19 cellular contexts compared by ENCODE assay signal in genomic region chr5:112351225-112351624, GRCh38.
DNase-seq lines count a peak whose midpoint lies in the region; ATAC-seq and TF ChIP-seq lines count a peak whose summit lies in the region.
"Had no signal": no experiment of that assay in that cellular context is flagged by ENCODE, and none has a peak within 500 bp of the region (broad histone marks: within the 10 kb centered on the region; RNA-seq: fewer than 3 reads in every experiment).

No MANE protein-coding gene starts in this region.

- TF ChIP-seq CTCF in left ventricle myocardium inferior (IDR thresholded peaks at IDR 0.05; ENCODE audit: borderline replicate concordance) (no peak), parathyroid adenoma (IDR thresholded peaks at IDR 0.05) (no peak), gastrocnemius medialis (IDR thresholded peaks at IDR 0.05 in 4 of 5, conservative IDR thresholded peaks at IDR 0.05 in 1 of 5) (no peak)

- TF ChIP-seq POLR2A in gastrocnemius medialis (IDR thresholded peaks at IDR 0.05), result no peak

- no peak overlapping the region for H3K9ac ChIP-seq in parathyroid adenoma
- H3K9ac ChIP-seq: BLaER1, GM23248 had no signal

- no peak for DNase-seq in left ventricle myocardium inferior
- DNase-seq in left cardiac atrium, result no peak
- no peak for DNase-seq in gastrocnemius medialis
- DNase-seq in NCI-H2196 (lab: John Stamatoyannopoulos, UW; ENCODE audit: unreplicated experiment), result no peak
- DNase-seq: Caco-2; CD4-positive, CD25-positive, alpha-beta regulatory T cell; CD8-positive, alpha-beta T cell; DMS153; DMS79; EL; GF-D8; GM23248; H7; HCEC 1CT had no signal

- no peaks in the 10 kb centered on the region for H3K27me3 ChIP-seq in left ventricle myocardium inferior (ENCODE audit: low read depth)
- H3K27me3 ChIP-seq in parathyroid adenoma (ENCODE audit: control insufficient read depth, insufficient read depth, low read length), result no peaks in the 10 kb centered on the region
- no peaks in the 10 kb centered on the region for H3K27me3 ChIP-seq in gastrocnemius medialis
- H3K27me3 ChIP-seq: BLaER1 had no signal

- H2AFZ ChIP-seq in parathyroid adenoma, result no peak overlapping the region
- H2AFZ ChIP-seq: GM23248 had no signal

- H3K4me1 ChIP-seq in left ventricle myocardium inferior (peaks cover 43% of the 10 kb centered on the region), parathyroid adenoma (peaks cover 40% of the 10 kb centered on the region), gastrocnemius medialis (no peaks in the 10 kb centered on the region)
- H3K4me1 ChIP-seq: Caco-2 had no signal

- H3K36me3 ChIP-seq in left ventricle myocardium inferior (no peaks in the 10 kb centered on the region), parathyroid adenoma (ENCODE audit: control insufficient read depth, insufficient read depth, low read length) (no peaks in the 10 kb centered on the region), gastrocnemius medialis (no peaks in the 10 kb centered on the region)
- H3K36me3 ChIP-seq: BLaER1 had no signal

- H3K9me3 ChIP-seq in left ventricle myocardium inferior (replicated peaks) (no peaks in the 10 kb centered on the region), parathyroid adenoma (ENCODE audit: control insufficient read depth, low read length) (no peaks in the 10 kb centered on the region), gastrocnemius medialis (no peaks in the 10 kb centered on the region)
- H3K9me3 ChIP-seq: BLaER1, Caco-2 had no signal

- peak overlapping the region; percentile 39 for H3K27ac ChIP-seq in left ventricle myocardium inferior (replicated peaks)
- H3K27ac ChIP-seq in parathyroid adenoma, result peak overlapping the region; percentile 12
- peak overlapping the region in 3 of 4 donors; percentile 5 to 56 (median 41) for H3K27ac ChIP-seq in gastrocnemius medialis
- H3K27ac ChIP-seq: BLaER1, C4-2B, GM23248 had no signal

- in situ Hi-C loops in gastrocnemius medialis (cut with MboI; ENCODE audit: low sequenced_read_pairs in 4 of 4), result no loop called here

- H3K4me2 ChIP-seq in parathyroid adenoma (ENCODE audit: low read length), result no peak overlapping the region
- H3K4me2 ChIP-seq: BLaER1 had no signal

- peaks cover 58% of the 10 kb centered on the region for H3K79me2 ChIP-seq in parathyroid adenoma

- intact Hi-C loops in left ventricle myocardium inferior (cut with micrococcal nuclease), result no loop called here
- intact Hi-C loops in left cardiac atrium (cut with DNase I), result no loop called here
- intact Hi-C loops in gastrocnemius medialis (cut with DNase I; ENCODE audit: low total_unique reads), result no loop called here

- no peak overlapping the region for H3K4me3 ChIP-seq in left ventricle myocardium inferior
- no peak overlapping the region for H3K4me3 ChIP-seq in parathyroid adenoma (ENCODE audit: low read depth, low read length)
- H3K4me3 ChIP-seq in gastrocnemius medialis, result no peak overlapping the region
- H3K4me3 ChIP-seq: BLaER1, GM23248 had no signal

- no peak for ATAC-seq in left cardiac atrium
- ATAC-seq in gastrocnemius medialis, result no peak
- ATAC-seq in GM19397 (IDR thresholded peaks at IDR 0.05; ENCODE audit: unreplicated experiment), result no peak
- no peak for ATAC-seq in GM21723 (IDR thresholded peaks at IDR 0.05; ENCODE audit: unreplicated experiment)
- ATAC-seq: CD8-positive, alpha-beta T cell had no signal
